23 cellular contexts compared by ENCODE assay signal in the genomic region with DNA sequence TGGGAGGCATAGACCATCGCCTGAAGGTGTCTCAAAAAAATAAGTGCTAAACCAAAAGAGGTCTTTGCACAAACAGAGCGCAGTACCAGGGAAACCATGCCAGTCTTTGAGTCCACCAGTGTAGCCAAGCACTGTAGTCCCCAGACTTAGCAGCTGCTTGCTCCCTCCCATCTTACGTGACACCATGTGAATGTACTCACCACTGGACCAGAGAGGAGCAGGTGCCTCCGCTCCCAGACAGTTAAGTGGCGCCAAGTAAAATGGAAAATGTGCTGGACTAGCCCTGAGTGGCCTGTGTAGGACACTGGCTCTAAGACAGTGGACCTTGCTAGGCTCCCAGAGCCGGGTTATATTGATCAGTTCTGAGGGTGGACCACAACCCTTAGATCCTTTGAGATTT. TPM values are rescaled to one million over a fixed set of nuclear protein-coding genes. Genes with fewer than 3 reads are reported as not detected.
DNase-seq lines count a peak whose midpoint lies in the region; ATAC-seq and TF ChIP-seq lines count a peak whose summit lies in the region.
"Had no signal": no experiment of that assay in that cellular context is flagged by ENCODE, and none has a peak within 500 bp of the region (broad histone marks: within the 10 kb centered on the region; RNA-seq: fewer than 3 reads in every experiment).

No MANE protein-coding gene starts in this region.

- ATAC-seq in Right ventricle myocardium superior (ENCODE audit: poor library complexity), result no peak
- ATAC-seq in activated T-helper 17 cell treated with anti-CD3 and anti-CD28 coated beads, Interleukin-2, amount 50 U/mL, for 72 hours (replicated peaks), result no peak

- H3K27ac ChIP-seq in right atrium auricular region (no peak overlapping the region), testis (no peak overlapping the region)
- H3K27ac ChIP-seq: BLaER1 treated with 17β-estradiol and CSF1 and Interleukin-3, amounts not matched to agents 10 nM and 100 nM had no signal

- peak; percentile 32 for DNase-seq in right atrium auricular region (ENCODE audit: low spot score)
- DNase-seq in Right ventricle myocardium superior, result no peak
- DNase-seq in osteocyte (ENCODE audit: extremely low spot score, unreplicated experiment), result peak; percentile 36
- DNase-seq in stimulated activated naive CD4-positive, alpha-beta T cell (lab: John Stamatoyannopoulos, UW), result no peak
- no peak for DNase-seq in testis
- DNase-seq in activated T-helper 1 cell treated with anti-CD3 and anti-CD28 coated beads, Interleukin-12 subunit alpha, Interleukin-12 subunit beta, Interleukin-2, Interleukin-4 antibody, amounts not matched to agents 30 ng/mL and 10 ng/mL and 1 ng/mL, durations not matched to agents 14 hours and 24 hours and 36 hours (ENCODE audit: low spot score), result no peak
- DNase-seq: 8988T; Caco-2; CD4-positive, alpha-beta memory T cell; DMS 273 treated with DMSO at 0.1 percent for 48 hours; NCI-H1694; NCI-H2081; NCI-H2171; NCI-H345; NCI-H526; SHP77 had no signal

- WGBS in testis, 2 donors, result 80 to 82% methylated on average over 6 of the region's 6 CpGs

- H3K36me3 ChIP-seq in right atrium auricular region, result no peaks in the 10 kb centered on the region
- no peaks in the 10 kb centered on the region for H3K36me3 ChIP-seq in testis (ENCODE audit: low read depth, missing control alignments)
- H3K36me3 ChIP-seq: BLaER1 treated with 17β-estradiol and CSF1 and Interleukin-3, amounts not matched to agents 10 nM and 100 nM had no signal

- no peak for TF ChIP-seq POLR2A in testis (IDR thresholded peaks at IDR 0.05)

- peaks cover 47% of the 10 kb centered on the region for H3K4me1 Mint-ChIP-seq in dendritic cell treated with granulocyte-macrophage colony-stimulating factor and Interleukin-4, amounts not matched to agents 40 ng/mL and 50 ng/mL, for 4 days (ENCODE audit: low read depth)
- peaks cover 36% of the 10 kb centered on the region for H3K4me1 Mint-ChIP-seq in osteocyte (ENCODE audit: unreplicated experiment)
- H3K4me1 Mint-ChIP-seq in activated T-helper 17 cell treated with anti-CD3 and anti-CD28 coated beads, Interleukin-2, amount 50 U/mL, for 72 hours, result no peaks in the 10 kb centered on the region
- H3K4me1 Mint-ChIP-seq in activated T-helper 1 cell treated with anti-CD3 and anti-CD28 coated beads, Interleukin-12 subunit alpha, Interleukin-12 subunit beta, Interleukin-2, Interleukin-4 antibody, amounts not matched to agents 30 ng/mL and 10 ng/mL and 1 ng/mL, durations not matched to agents 14 hours and 24 hours and 36 hours (ENCODE audit: low read depth), result no peaks in the 10 kb centered on the region
- H3K4me1 Mint-ChIP-seq: CD4-positive, alpha-beta memory T cell had no signal

- intact Hi-C loops in Right ventricle myocardium superior (cut with DNase I), result no loop called here
- intact Hi-C loops in dendritic cell treated with granulocyte-macrophage colony-stimulating factor and Interleukin-4, amounts not matched to agents 40 ng/mL and 50 ng/mL, for 4 days (cut with micrococcal nuclease), result no loop called here
- intact Hi-C loops in testis (cut with DNase I; ENCODE audit: low total_unique reads), result no loop called here
- intact Hi-C loops in activated T-helper 1 cell treated with anti-CD3 and anti-CD28 coated beads, Interleukin-12 subunit alpha, Interleukin-12 subunit beta, Interleukin-2, Interleukin-4 antibody, amounts not matched to agents 30 ng/mL and 10 ng/mL and 1 ng/mL, durations not matched to agents 14 hours and 24 hours and 36 hours (cut with micrococcal nuclease), result no loop called here

- H3K9me3 ChIP-seq in right atrium auricular region (no peaks in the 10 kb centered on the region), testis (no peaks in the 10 kb centered on the region)
- H3K9me3 ChIP-seq: BLaER1 treated with 17β-estradiol and CSF1 and Interleukin-3, amounts not matched to agents 10 nM and 100 nM; Caco-2 had no signal

- no peaks in the 10 kb centered on the region for H3K27me3 ChIP-seq in right atrium auricular region
- no peaks in the 10 kb centered on the region for H3K27me3 ChIP-seq in testis
- H3K27me3 ChIP-seq: BLaER1 treated with 17β-estradiol and CSF1 and Interleukin-3, amounts not matched to agents 10 nM and 100 nM had no signal

- H3K4me1 ChIP-seq in right atrium auricular region (no peaks in the 10 kb centered on the region), testis (no peaks in the 10 kb centered on the region)

- H3K27me3 Mint-ChIP-seq in dendritic cell treated with granulocyte-macrophage colony-stimulating factor and Interleukin-4, amounts not matched to agents 40 ng/mL and 50 ng/mL, for 4 days, result peaks cover 36% of the 10 kb centered on the region
- H3K27me3 Mint-ChIP-seq in osteocyte (ENCODE audit: unreplicated experiment), result no peaks in the 10 kb centered on the region
- peaks cover 45% of the 10 kb centered on the region for H3K27me3 Mint-ChIP-seq in activated T-helper 17 cell treated with anti-CD3 and anti-CD28 coated beads, Interleukin-2, amount 50 U/mL, for 72 hours
- peaks cover 12% of the 10 kb centered on the region for H3K27me3 Mint-ChIP-seq in activated T-helper 1 cell treated with anti-CD3 and anti-CD28 coated beads, Interleukin-12 subunit alpha, Interleukin-12 subunit beta, Interleukin-2, Interleukin-4 antibody, amounts not matched to agents 30 ng/mL and 10 ng/mL and 1 ng/mL, durations not matched to agents 14 hours and 24 hours and 36 hours (ENCODE audit: insufficient read depth)

- no peaks in the 10 kb centered on the region for H3K9me3 Mint-ChIP-seq in dendritic cell treated with granulocyte-macrophage colony-stimulating factor and Interleukin-4, amounts not matched to agents 40 ng/mL and 50 ng/mL, for 4 days
- H3K9me3 Mint-ChIP-seq in osteocyte (ENCODE audit: unreplicated experiment), result peaks cover 4% of the 10 kb centered on the region
- peaks cover 4% of the 10 kb centered on the region for H3K9me3 Mint-ChIP-seq in activated T-helper 17 cell treated with anti-CD3 and anti-CD28 coated beads, Interleukin-2, amount 50 U/mL, for 72 hours
- H3K9me3 Mint-ChIP-seq in activated T-helper 1 cell treated with anti-CD3 and anti-CD28 coated beads, Interleukin-12 subunit alpha, Interleukin-12 subunit beta, Interleukin-2, Interleukin-4 antibody, amounts not matched to agents 30 ng/mL and 10 ng/mL and 1 ng/mL, durations not matched to agents 14 hours and 24 hours and 36 hours, result no peaks in the 10 kb centered on the region

- peak overlapping the region; percentile 78 for H3K27ac Mint-ChIP-seq in dendritic cell treated with granulocyte-macrophage colony-stimulating factor and Interleukin-4, amounts not matched to agents 40 ng/mL and 50 ng/mL, for 4 days
- no peak overlapping the region for H3K27ac Mint-ChIP-seq in osteocyte (ENCODE audit: unreplicated experiment)
- H3K27ac Mint-ChIP-seq in activated T-helper 17 cell treated with anti-CD3 and anti-CD28 coated beads, Interleukin-2, amount 50 U/mL, for 72 hours, result no peak overlapping the region
- H3K27ac Mint-ChIP-seq in activated T-helper 1 cell treated with anti-CD3 and anti-CD28 coated beads, Interleukin-12 subunit alpha, Interleukin-12 subunit beta, Interleukin-2, Interleukin-4 antibody, amounts not matched to agents 30 ng/mL and 10 ng/mL and 1 ng/mL, durations not matched to agents 14 hours and 24 hours and 36 hours, result no peak overlapping the region
- H3K27ac Mint-ChIP-seq: CD4-positive, alpha-beta memory T cell; IgD-negative memory B cell had no signal

- H3K4me3 Mint-ChIP-seq in dendritic cell treated with granulocyte-macrophage colony-stimulating factor and Interleukin-4, amounts not matched to agents 40 ng/mL and 50 ng/mL, for 4 days, result no peak overlapping the region
- H3K4me3 Mint-ChIP-seq in osteocyte (ENCODE audit: unreplicated experiment), result no peak overlapping the region
- no peak overlapping the region for H3K4me3 Mint-ChIP-seq in activated T-helper 17 cell treated with anti-CD3 and anti-CD28 coated beads, Interleukin-2, amount 50 U/mL, for 72 hours
- no peak overlapping the region for H3K4me3 Mint-ChIP-seq in activated T-helper 1 cell treated with anti-CD3 and anti-CD28 coated beads, Interleukin-12 subunit alpha, Interleukin-12 subunit beta, Interleukin-2, Interleukin-4 antibody, amounts not matched to agents 30 ng/mL and 10 ng/mL and 1 ng/mL, durations not matched to agents 14 hours and 24 hours and 36 hours
- H3K4me3 Mint-ChIP-seq: CD4-positive, alpha-beta memory T cell; IgD-negative memory B cell had no signal

- no peak overlapping the region for H3K4me3 ChIP-seq in right atrium auricular region
- no peak overlapping the region for H3K4me3 ChIP-seq in testis
- H3K4me3 ChIP-seq: BLaER1 treated with 17β-estradiol and CSF1 and Interleukin-3, amounts not matched to agents 10 nM and 100 nM had no signal

- TF ChIP-seq CTCF in right atrium auricular region (IDR thresholded peaks at IDR 0.05), result no peak
- TF ChIP-seq CTCF in osteocyte (IDR thresholded peaks at IDR 0.05), result no peak
- TF ChIP-seq CTCF in testis (IDR thresholded peaks at IDR 0.05), result no peak

- H3K36me3 Mint-ChIP-seq in dendritic cell treated with granulocyte-macrophage colony-stimulating factor and Interleukin-4, amounts not matched to agents 40 ng/mL and 50 ng/mL, for 4 days (ENCODE audit: low read depth), result no peaks in the 10 kb centered on the region
- H3K36me3 Mint-ChIP-seq in osteocyte (ENCODE audit: unreplicated experiment), result no peaks in the 10 kb centered on the region
- no peaks in the 10 kb centered on the region for H3K36me3 Mint-ChIP-seq in activated T-helper 17 cell treated with anti-CD3 and anti-CD28 coated beads, Interleukin-2, amount 50 U/mL, for 72 hours (ENCODE audit: low read depth)
- no peaks in the 10 kb centered on the region for H3K36me3 Mint-ChIP-seq in activated T-helper 1 cell treated with anti-CD3 and anti-CD28 coated beads, Interleukin-12 subunit alpha, Interleukin-12 subunit beta, Interleukin-2, Interleukin-4 antibody, amounts not matched to agents 30 ng/mL and 10 ng/mL and 1 ng/mL, durations not matched to agents 14 hours and 24 hours and 36 hours (ENCODE audit: low read depth)
- H3K36me3 Mint-ChIP-seq: CD4-positive, alpha-beta memory T cell had no signal

RNA-seq across cellular contexts. Expression of gene PLEKHA1, which starts 47.7 kb away (rescaled TPM):
- total RNA-seq in right atrium auricular region, result 10 to 100 TPM; 28.9 to 31.6 TPM
- total RNA-seq in Right ventricle myocardium superior, result 74.4 TPM
- total RNA-seq in osteocyte, result 62.8 and 66.9 TPM in 2 replicates
- 10 to 100 TPM in 1 of 2 donors, 1 to 10 TPM in 1; 2.4 to 13.9 TPM for total RNA-seq in activated T-helper 17 cell treated with anti-CD3 and anti-CD28 coated beads, Interleukin-2, amount 50 U/mL, for 72 hours
- 10 to 100 TPM; 27.6 to 35.7 TPM for total RNA-seq in testis
- 66.6 TPM for polyA plus RNA-seq in testis (ENCODE audit: insufficient read depth, low read depth, low replicate concordance)
- 4.1 and 5.6 TPM in 2 replicates for total RNA-seq in activated T-helper 1 cell treated with anti-CD3 and anti-CD28 coated beads, Interleukin-12 subunit alpha, Interleukin-12 subunit beta, Interleukin-2, Interleukin-4 antibody, amounts not matched to agents 30 ng/mL and 10 ng/mL and 1 ng/mL, durations not matched to agents 14 hours and 24 hours and 36 hours

RNA-seq across cellular contexts. Expression of gene BTBD16, which starts 55.7 kb away (rescaled TPM):
- total RNA-seq in right atrium auricular region (not detected), Right ventricle myocardium superior (not detected), osteocyte (not detected in 2 replicates), testis (1 to 10 TPM; 4.9 to 5.3 TPM)
- total RNA-seq in activated T-helper 17 cell treated with anti-CD3 and anti-CD28 coated beads, Interleukin-2, amount 50 U/mL, for 72 hours, result not detected
- polyA plus RNA-seq in testis (ENCODE audit: insufficient read depth, low read depth, low replicate concordance), result 21.3 TPM
- total RNA-seq in activated T-helper 1 cell treated with anti-CD3 and anti-CD28 coated beads, Interleukin-12 subunit alpha, Interleukin-12 subunit beta, Interleukin-2, Interleukin-4 antibody, amounts not matched to agents 30 ng/mL and 10 ng/mL and 1 ng/mL, durations not matched to agents 14 hours and 24 hours and 36 hours, result not detected in 2 replicates
- total RNA-seq: Caco-2; CD4-positive, alpha-beta memory T cell; Daoy; H4; RPMI7951 had no signal
- polyA plus RNA-seq: IgD-negative memory B cell had no signal

Comparison
In these comparisons a context has a peak if more than half of its experiments do, and no peak if none do; other contexts are left out.
1. DNase-seq: peak in right atrium auricular region (single experiment) and osteocyte (single experiment); none in Right ventricle myocardium superior (single experiment), stimulated activated naive CD4-positive, alpha-beta T cell (0 of 6), testis (single experiment) and activated T-helper 1 cell treated with anti-CD3 and anti-CD28 coated beads, Interleukin-12 subunit alpha, Interleukin-12 subunit beta, Interleukin-2, Interleukin-4 antibody, amounts not matched to agents 30 ng/mL and 10 ng/mL and 1 ng/mL, durations not matched to agents 14 hours and 24 hours and 36 hours (single experiment).